9 cellular contexts compared by ENCODE assay signal in genomic region chr1:201495447-201496295, GRCh38. TPM values are rescaled to one million over a fixed set of nuclear protein-coding genes. Genes with fewer than 3 reads are reported as not detected.
DNase-seq lines count a peak whose midpoint lies in the region; ATAC-seq lines count a peak whose summit lies in the region.
"Had no signal": no experiment of that assay in that cellular context is flagged by ENCODE, and none has a peak within 500 bp of the region (broad histone marks: within the 10 kb centered on the region; RNA-seq: fewer than 3 reads in every experiment).

No MANE protein-coding gene starts in this region.

- ATAC-seq in left ventricle myocardium superior (peak; percentile 76), GM18520 (IDR thresholded peaks at IDR 0.05; ENCODE audit: unreplicated experiment) (no peak), HG02642 (IDR thresholded peaks at IDR 0.05; ENCODE audit: poor library complexity, unreplicated experiment) (no peak)
- ATAC-seq: T-helper 17 cell had no signal

- intact Hi-C loops in left ventricle myocardium superior (cut with micrococcal nuclease): no loop called here

- H3K27ac ChIP-seq in angular gyrus (ENCODE audit: low read depth, low read length): peak overlapping the region; percentile 97

- DNase-seq in EH (ENCODE audit: low read depth) (peak; percentile 67), left ventricle myocardium superior (peak; percentile 85), pulmonary artery endothelial cell (ENCODE audit: low read depth, low spot score) (peak; percentile 65), DMS79 treated with DMSO at 0.1 percent for 48 hours (lab: John Stamatoyannopoulos, UW) (no peak), CD1c-positive myeloid dendritic cell (ENCODE audit: extremely low spot score) (no peak)
- DNase-seq: T-helper 17 cell had no signal

RNA-seq across cellular contexts. Expression of gene CSRP1, which starts 11.3 kb away (rescaled TPM):
- 41.4 TPM for total RNA-seq in left ventricle myocardium superior
- 461 and 549 TPM in 2 replicates for total RNA-seq in pulmonary artery endothelial cell

RNA-seq across cellular contexts. Expression of gene PHLDA3, which starts 26.7 kb away (rescaled TPM):
- 20.4 TPM for total RNA-seq in left ventricle myocardium superior
- 55.1 and 59.9 TPM in 2 replicates for total RNA-seq in pulmonary artery endothelial cell

RNA-seq across cellular contexts. Expression of gene NAV1, which starts 43.3 kb away (rescaled TPM):
- 63.3 TPM for total RNA-seq in left ventricle myocardium superior
- total RNA-seq in pulmonary artery endothelial cell: 29.7 and 32.5 TPM in 2 replicates

Comparison
In these comparisons a context has a peak if more than half of its experiments do, and no peak if none do; other contexts are left out.
1. DNase-seq: peak in EH (single experiment), left ventricle myocardium superior (single experiment) and pulmonary artery endothelial cell (single experiment); none in DMS79 treated with DMSO at 0.1 percent for 48 hours (single experiment) and CD1c-positive myeloid dendritic cell (single experiment).
2. RNA of gene CSRP1, which starts 11.3 kb away (total RNA-seq): 461 to 549 TPM in pulmonary artery endothelial cell; 41.4 TPM in left ventricle myocardium superior (single experiment); every median in the first group is over 10 times any median in the second.